Comparison of ENCODE assay signal across 25 cellular contexts in genomic region chr4:59695355-59696053, GRCh38.
DNase-seq lines count a peak whose midpoint lies in the region; ATAC-seq, FAIRE-seq and TF ChIP-seq lines count a peak whose summit lies in the region.
"Had no signal": no experiment of that assay in that cellular context is flagged by ENCODE, and none has a peak within 500 bp of the region (broad histone marks: within the 10 kb centered on the region; RNA-seq: fewer than 3 reads in every experiment).

No MANE protein-coding gene starts in this region.

- no peak for TF ChIP-seq RAD21 in HepG2 (CRISPR knock-in tag; IDR thresholded peaks at IDR 0.05)

- H3K79me2 ChIP-seq in hepatocyte (no peaks in the 10 kb centered on the region), HepG2 (ENCODE audit: insufficient read depth, low read length) (no peaks in the 10 kb centered on the region)

- no TSS peak for BruUV-seq in HepG2 (replicated peaks; lab: Mats Ljungman, UMichigan)

- H3K4me1 ChIP-seq in hepatocyte (ENCODE audit: insufficient read depth) (no peaks in the 10 kb centered on the region), HepG2 (ENCODE audit: insufficient read depth, low read length) (no peaks in the 10 kb centered on the region), right lobe of liver (peaks cover 0 to 13% (median 2%) of the 10 kb centered on the region in 4 donors)
- H3K4me1 ChIP-seq: A549; BLaER1 treated with 17β-estradiol and CSF1 and Interleukin-3, amounts not matched to agents 10 nM and 100 nM; Caco-2 had no signal

- H2AFZ ChIP-seq in hepatocyte (no peak overlapping the region), HepG2 (ENCODE audit: low read length) (no peak overlapping the region)

- TF ChIP-seq CTCF in LNCaP clone FGC (IDR thresholded peaks at IDR 0.05; ENCODE audit: control insufficient read depth, extremely low read depth, insufficient read depth) (no peak), hepatocyte (IDR thresholded peaks at IDR 0.05; ENCODE audit: poor library complexity) (no peak), HepG2 (CRISPR knock-in tag; IDR thresholded peaks at IDR 0.05) (no peak), right lobe of liver (IDR thresholded peaks at IDR 0.05) (no peak)

- H3K27me3 ChIP-seq in hepatocyte (no peaks in the 10 kb centered on the region), HepG2 (ENCODE audit: control insufficient read depth in 1 of 2, insufficient read depth in 2 of 2, low read length in 2 of 2) (no peaks in the 10 kb centered on the region), right lobe of liver (no peaks in the 10 kb centered on the region)
- H3K27me3 ChIP-seq: BLaER1 treated with 17β-estradiol and CSF1 and Interleukin-3, amounts not matched to agents 10 nM and 100 nM had no signal

- 79% methylated on average over 5 of the region's 5 CpGs for whole genome bisulfite sequencing in hepatocyte (ENCODE audit: low lambda C conversion rate, missing lambda C conversion rate)
- 19% methylated on average over 5 of the region's 5 CpGs for WGBS in HepG2 (ENCODE audit: low lambda C conversion rate)
- 47% methylated on average over 5 of the region's 5 CpGs for WGBS in right lobe of liver (ENCODE audit: insufficient coverage, low coverage, low lambda C conversion rate, missing lambda C conversion rate)

- ATAC-seq in HepG2 = no peak
- peak in 3 of 4 donors; percentile 42 to 62 (median 48) for ATAC-seq in right lobe of liver
- no peak for ATAC-seq in GM21360 (IDR thresholded peaks at IDR 0.05; ENCODE audit: unreplicated experiment)
- ATAC-seq in HG02938 (IDR thresholded peaks at IDR 0.05; ENCODE audit: unreplicated experiment) = no peak
- ATAC-seq: A549; CD8-positive, alpha-beta T cell; GM12878 had no signal

- H3K4me2 ChIP-seq in hepatocyte (peak overlapping the region; percentile 14), HepG2 (ENCODE audit: low read depth, low read length) (no peak overlapping the region)
- H3K4me2 ChIP-seq: A549; BLaER1 treated with 17β-estradiol and CSF1 and Interleukin-3, amounts not matched to agents 10 nM and 100 nM had no signal

- in situ Hi-C loops in HepG2 (cut with HindIII; ENCODE audit: extremely low pct_ligation_motif_present, low pct_unique_long_range_greater_than_20kb) = no loop called here

- H3K27ac ChIP-seq in hepatocyte (no peak overlapping the region), HepG2 (ENCODE audit: extremely low read length, insufficient read depth, low read length) (no peak overlapping the region), right lobe of liver (no peak overlapping the region)
- H3K27ac ChIP-seq: A549; BLaER1 treated with 17β-estradiol and CSF1 and Interleukin-3, amounts not matched to agents 10 nM and 100 nM; C4-2B had no signal

- H3K9me2 ChIP-seq in hepatocyte (replicated peaks; ENCODE audit: insufficient read depth) = no peaks in the 10 kb centered on the region

- DNase-seq in LNCaP clone FGC (ENCODE audit: low read depth) (peak; percentile 27), hepatocyte (ENCODE audit: low spot score) (no peak), HepG2 (ENCODE audit: low spot score) (no peak), right lobe of liver (no peak), activated gamma-delta T cell treated with Interleukin-2 at 50 U/mL for 16 hours (no peak), cerebellar cortex (ENCODE audit: low spot score) (no peak)
- DNase-seq: AML-193; Caco-2; Calu3; CD4-positive, alpha-beta T cell; CD8-positive, alpha-beta T cell; DMS53; DMS79; DND-41; EL; GDM1 had no signal

- CTCF ChIA-PET in HepG2 (lab: Yijun Ruan, JAX; ENCODE audit: low intra/inter-chr PET ratio, low total read pairs) = no interaction called here

- intact Hi-C loops in HepG2 (cut with micrococcal nuclease; ENCODE audit: unreplicated experiment) = no loop called here
- intact Hi-C loops in right lobe of liver (cut with DNase I) = no loop called here

- H3K36me3 ChIP-seq in hepatocyte (replicated peaks; ENCODE audit: insufficient read depth, low read depth) = no peaks in the 10 kb centered on the region
- no peaks in the 10 kb centered on the region for H3K36me3 ChIP-seq in HepG2 (replicated peaks in 1 of 2; ENCODE audit: control insufficient read depth in 1 of 2, insufficient read depth in 2 of 2, low read length in 2 of 2)
- H3K36me3 ChIP-seq in right lobe of liver = no peaks in the 10 kb centered on the region
- H3K36me3 ChIP-seq: BLaER1 treated with 17β-estradiol and CSF1 and Interleukin-3, amounts not matched to agents 10 nM and 100 nM had no signal

- H3K4me3 ChIP-seq in LNCaP clone FGC (ENCODE audit: low read depth, low read length) = no peak overlapping the region
- H3K4me3 ChIP-seq in hepatocyte = no peak overlapping the region
- no peak overlapping the region for H3K4me3 ChIP-seq in HepG2 (replicated peaks in 1 of 3; ENCODE audit: insufficient read depth in 1 of 3, low read depth in 2 of 3, low read length in 3 of 3)
- H3K4me3 ChIP-seq in right lobe of liver = no peak overlapping the region
- H3K4me3 ChIP-seq: A549; BLaER1 treated with 17β-estradiol and CSF1 and Interleukin-3, amounts not matched to agents 10 nM and 100 nM; GM12878 had no signal

- no peaks in the 10 kb centered on the region for H3K9me3 ChIP-seq in hepatocyte (ENCODE audit: low read depth)
- H3K9me3 ChIP-seq in HepG2 (ENCODE audit: low read length) = no peaks in the 10 kb centered on the region
- H3K9me3 ChIP-seq in right lobe of liver = no peaks in the 10 kb centered on the region
- H3K9me3 ChIP-seq: A549; BLaER1 treated with 17β-estradiol and CSF1 and Interleukin-3, amounts not matched to agents 10 nM and 100 nM; Caco-2 had no signal

- no peak overlapping the region for H3K9ac ChIP-seq in HepG2 (ENCODE audit: insufficient read depth, low read depth, low read length)
- H3K9ac ChIP-seq: BLaER1 treated with 17β-estradiol and CSF1 and Interleukin-3, amounts not matched to agents 10 nM and 100 nM had no signal

- TF ChIP-seq POLR2A in HepG2 (IDR thresholded peaks at IDR 0.05; ENCODE audit: insufficient read depth in 1 of 2, low read depth in 2 of 2, low read length in 2 of 2) = no peak
- TF ChIP-seq POLR2A in right lobe of liver (IDR thresholded peaks at IDR 0.05) = no peak

- POLR2A ChIA-PET in HepG2 (lab: Yijun Ruan, JAX) = no interaction called here

- H4K20me1 ChIP-seq in hepatocyte (ENCODE audit: insufficient read depth, poor library complexity, severe bottlenecking) (no peaks in the 10 kb centered on the region), HepG2 (ENCODE audit: insufficient read depth, low read length) (no peaks in the 10 kb centered on the region)
- H4K20me1 ChIP-seq: BLaER1 treated with 17β-estradiol and CSF1 and Interleukin-3, amounts not matched to agents 10 nM and 100 nM had no signal

- TF ChIP-seq EP300 in HepG2 (IDR thresholded peaks at IDR 0.05; ENCODE audit: low read depth in 2 of 2, low read length in 2 of 2) (no peak), HepG2 (CRISPR knock-in tag; IDR thresholded peaks at IDR 0.05; ENCODE audit: borderline replicate concordance) (no peak)

- FAIRE-seq in HepG2 (lab: Jason Lieb, UNC) = no peak
- FAIRE-seq: A549, D721Med, GM12878, GM12892, GM18507 had no signal

TF ChIP-seq in HepG2, 621 proteins besides CTCF, POLR2A, EP300 and RAD21:
- TF ChIP-seq RAD51 (IDR thresholded peaks at IDR 0.05; ENCODE audit: borderline replicate concordance) (peak; percentile 57; the same call in 1 of the 2 replicates), NCOA5 (CRISPR knock-in tag; IDR thresholded peaks at IDR 0.05) (no peak)
TF ChIP-seq in HepG2: peak in this region for 1.

Comparison
In these comparisons a context has a peak if more than half of its experiments do, and no peak if none do; other contexts are left out.
1. ATAC-seq: peak in right lobe of liver (3 of 4); none in HepG2 (single experiment), GM21360 (single experiment) and HG02938 (single experiment).